ENCODE assay signal across 11 cellular contexts in the genomic region with DNA sequence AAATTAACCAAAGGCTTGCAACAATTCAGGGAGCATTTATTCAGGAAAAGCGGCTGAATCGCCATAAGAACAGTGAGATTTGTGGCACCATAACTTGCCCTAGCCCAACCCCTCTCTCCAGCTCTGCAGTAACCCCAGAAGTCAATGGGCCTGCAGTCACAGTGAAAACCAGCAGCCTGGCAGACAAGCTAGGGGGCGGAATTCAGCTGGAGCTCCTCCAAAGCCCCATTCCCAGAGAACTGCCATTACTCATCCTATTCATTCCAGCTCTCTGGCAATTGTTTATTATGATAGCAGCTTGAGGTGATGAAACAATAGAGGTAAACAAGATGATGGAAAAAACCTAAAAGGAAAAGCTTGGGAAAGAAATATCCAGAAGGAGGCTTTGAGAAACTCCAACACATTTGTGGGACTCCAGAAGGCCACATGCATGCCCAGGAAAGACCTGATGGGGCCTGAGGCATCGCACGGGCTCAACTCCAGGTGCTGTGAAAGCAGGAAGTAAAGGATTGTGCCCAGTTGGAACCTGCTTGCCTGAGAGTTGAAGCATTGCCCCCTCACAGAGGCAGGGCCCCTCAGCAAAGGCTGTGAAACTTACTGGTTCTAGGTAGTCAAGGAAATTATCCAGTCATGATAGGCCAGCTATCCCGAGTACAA.
A peak's percentile ranks its signal among the peaks of the same experiment; 100 is the strongest.
DNase-seq lines count a peak whose midpoint lies in the region; TF ChIP-seq lines count a peak whose summit lies in the region.
"Had no signal": no experiment of that assay in that cellular context is flagged by ENCODE, and none has a peak within 500 bp of the region (broad histone marks: within the 10 kb centered on the region; RNA-seq: fewer than 3 reads in every experiment).

No MANE protein-coding gene starts in this region.

- H3K23ac ChIP-seq in H9 (ENCODE audit: insufficient read length, low read depth, low read length), result no peak overlapping the region

- peaks cover 20% of the 10 kb centered on the region for H3K27me3 Mint-ChIP-seq in H9 (ENCODE audit: low read depth)

- no peaks in the 10 kb centered on the region for H3K9me3 ChIP-seq in H9 (ENCODE audit: control insufficient read depth, low read depth, low read length)
- peaks cover 0 to 8% (median 0%) of the 10 kb centered on the region in 3 donors for H3K9me3 ChIP-seq in adrenal gland (replicated peaks in 1 of 3)
- peaks cover 0 to 14% (median 6%) of the 10 kb centered on the region in 4 donors for H3K9me3 ChIP-seq in stomach

- no peak overlapping the region for H4K91ac ChIP-seq in H9 (ENCODE audit: insufficient read length, low read depth, low read length)

- no peaks in the 10 kb centered on the region for H3K79me1 ChIP-seq in H9 (ENCODE audit: insufficient read depth, low read depth, low read length, poor library complexity, severe bottlenecking)

- intact Hi-C loops in adrenal gland (cut with DNase I), result no loop called here
- intact Hi-C loops in stomach (cut with DNase I; ENCODE audit: low total_unique reads), result no loop called here

- H3K4me2 ChIP-seq in H9 (ENCODE audit: insufficient read depth, insufficient read length, low read length), result no peak overlapping the region

- no peaks in the 10 kb centered on the region for H3K23me2 ChIP-seq in H9 (ENCODE audit: insufficient read length, low read depth, low read length, poor library complexity, severe bottlenecking)

- no peak overlapping the region for H2BK20ac ChIP-seq in H9 (ENCODE audit: low read depth, low read length, poor library complexity, severe bottlenecking)

- WGBS in H9 (ENCODE audit: extremely low coverage, insufficient read length, low lambda C conversion rate), result no CpG with 5 or more reads among the region's 6 CpGs
- 59 to 78% (median 71%) methylated on average over 6 of the region's 6 CpGs for WGBS in adrenal gland, 4 donors
- 69 to 82% (median 80%) methylated on average over 6 of the region's 6 CpGs for WGBS in stomach, 5 donors

- H2BK12ac ChIP-seq in H9 (ENCODE audit: insufficient read length, low read depth, low read length), result no peak overlapping the region

- H3K18ac ChIP-seq in H9 (ENCODE audit: insufficient read length, low read depth, low read length), result peak overlapping the region; percentile 58

- H2AK5ac ChIP-seq in H9 (ENCODE audit: insufficient read length, low read length), result no peak overlapping the region

- H3K4me1 Mint-ChIP-seq in H9, result peaks cover 2 to 7% of the 10 kb centered on the region in 2 experiments; a peak in 2 of 4 replicates

- no peak overlapping the region for H2BK5ac ChIP-seq in H9 (ENCODE audit: insufficient read length, low read length)

- no peak overlapping the region for H2BK120ac ChIP-seq in H9 (ENCODE audit: low read depth, low read length, poor library complexity, severe bottlenecking)

- H3K4ac ChIP-seq in H9 (ENCODE audit: low read depth, low read length), result no peak overlapping the region

- H3K27ac ChIP-seq in H9 (ENCODE audit: insufficient read length, low read depth, low read length) (no peak overlapping the region), adrenal gland (peak overlapping the region in 2 of 5 donors; percentile 45 to 57), stomach (peak overlapping the region in 3 of 5 donors; percentile 20 to 61 (median 31))

- no peaks in the 10 kb centered on the region for H4K20me1 ChIP-seq in H9 (ENCODE audit: control insufficient read depth, insufficient read depth, insufficient read length)

- no peak overlapping the region for H3K56ac ChIP-seq in H9 (ENCODE audit: insufficient read length, low read depth, low read length)

- in situ Hi-C loops in KBM-7 (cut with MboI; ENCODE audit: low pct_unique_long_range_greater_than_20kb, low sequenced_read_pairs), result no loop called here

- TF ChIP-seq POLR2A in adrenal gland (IDR thresholded peaks at IDR 0.05) (no peak), stomach (IDR thresholded peaks at IDR 0.05) (no peak)

- H3K36me3 ChIP-seq in adrenal gland (replicated peaks in 1 of 2), result no peaks in the 10 kb centered on the region
- no peaks in the 10 kb centered on the region for H3K36me3 ChIP-seq in stomach
- H3K36me3 ChIP-seq: tibial nerve had no signal

- DNase-seq in H9, result peak; percentile 73
- peak in 4 of 7 donors; percentile 42 to 53 (median 48) for DNase-seq in adrenal gland
- DNase-seq in globus pallidus (ENCODE audit: low spot score), result peak; percentile 79
- no peak for DNase-seq in stomach
- no peak for DNase-seq in NCI-H526 (lab: John Stamatoyannopoulos, UW)
- no peak for DNase-seq in activated effector memory CD4-positive, alpha-beta T cell treated with anti-CD3 and anti-CD28 coated beads, Interleukin-2, amount 50 U/mL, for 16 hours
- no peak for DNase-seq in KBM-7
- no peak for DNase-seq in SIG-M5 (lab: John Stamatoyannopoulos, UW)
- DNase-seq: NCI-H1930 had no signal

- TF ChIP-seq EP300 in stomach (IDR thresholded peaks at IDR 0.05), result no peak

- H3T11ph ChIP-seq in H9 (ENCODE audit: low read length), result no peak overlapping the region

- no peak overlapping the region for H3K27ac Mint-ChIP-seq in H9
- H3K27ac Mint-ChIP-seq: progenitor cell of endocrine pancreas had no signal

- TF ChIP-seq CTCF in H9 (conservative IDR thresholded peaks at IDR 0.05) (peak; percentile 54; the same call in 2 of the 3 replicates), adrenal gland (IDR thresholded peaks at IDR 0.05) (no peak), stomach (IDR thresholded peaks at IDR 0.05) (no peak)

- H2BK15ac ChIP-seq in H9 (ENCODE audit: low read depth, low read length), result no peak overlapping the region

- H3K4me1 ChIP-seq in H9 (ENCODE audit: insufficient read depth, low read length), result no peaks in the 10 kb centered on the region
- H3K4me1 ChIP-seq in adrenal gland (replicated peaks in 1 of 2), result peaks cover 0 to 14% of the 10 kb centered on the region in 2 donors
- H3K4me1 ChIP-seq in stomach, result peaks cover 0 to 11% (median 5%) of the 10 kb centered on the region in 4 donors

- H3K36me3 Mint-ChIP-seq in H9 (ENCODE audit: insufficient read depth in 1 of 3, low read depth in 3 of 3), result peaks cover 3 to 5% (median 4%) of the 10 kb centered on the region in 3 experiments; a peak in 4 of 7 replicates

- no peak overlapping the region for H4K5ac ChIP-seq in H9 (ENCODE audit: insufficient read length, low read depth, low read length)

- no peak overlapping the region for H4K8ac ChIP-seq in H9 (replicated peaks; ENCODE audit: insufficient read length, low read depth, low read length)

- H3K79me2 ChIP-seq in H9 (ENCODE audit: insufficient read depth, low read length), result no peaks in the 10 kb centered on the region

- no peak overlapping the region for H3K4me3 ChIP-seq in adrenal gland
- H3K4me3 ChIP-seq in stomach, result no peak overlapping the region
- H3K4me3 ChIP-seq: tibial nerve had no signal

- no peak overlapping the region for H2AFZ ChIP-seq in H9 (ENCODE audit: low read length)

- no peak overlapping the region for H3K9ac ChIP-seq in H9 (ENCODE audit: extremely low read depth, insufficient read length, low read length)

- peaks cover 8 to 16% of the 10 kb centered on the region in 2 experiments for H3K9me3 Mint-ChIP-seq in H9

- H3K14ac ChIP-seq in H9 (ENCODE audit: insufficient read depth, low read length), result no peak overlapping the region

- H3K4me3 Mint-ChIP-seq in H9, result no peak overlapping the region

- H3K27me3 ChIP-seq in H9 (ENCODE audit: insufficient read depth, low read length), result no peaks in the 10 kb centered on the region
- H3K27me3 ChIP-seq in adrenal gland, result no peaks in the 10 kb centered on the region
- H3K27me3 ChIP-seq in stomach, result peaks cover 0 to 15% (median 0%) of the 10 kb centered on the region in 3 donors
- H3K27me3 ChIP-seq: tibial nerve had no signal

Comparison
In these comparisons a context has a peak if more than half of its experiments do, and no peak if none do; other contexts are left out.
1. DNase-seq: peak in H9 (single experiment), adrenal gland (4 of 7) and globus pallidus (single experiment); none in stomach (single experiment), NCI-H526 (0 of 2), activated effector memory CD4-positive, alpha-beta T cell treated with anti-CD3 and anti-CD28 coated beads, Interleukin-2, amount 50 U/mL, for 16 hours (single experiment), KBM-7 (single experiment) and SIG-M5 (single experiment).